10 cellular contexts compared by ENCODE assay signal in genomic region chr6:163661271-163661671, GRCh38.
A peak's percentile ranks its signal among the peaks of the same experiment; 100 is the strongest.
DNase-seq lines count a peak whose midpoint lies in the region; ATAC-seq and TF ChIP-seq lines count a peak whose summit lies in the region.
"Had no signal": no experiment of that assay in that cellular context is flagged by ENCODE, and none has a peak within 500 bp of the region (broad histone marks: within the 10 kb centered on the region; RNA-seq: fewer than 3 reads in every experiment).

No MANE protein-coding gene starts in this region.

- no peaks in the 10 kb centered on the region for H3K9me3 Mint-ChIP-seq in activated T-cell treated with anti-CD3 and anti-CD28 coated beads, Interleukin-2, amount 50 U/mL, for 4 hours

- peaks cover 3% of the 10 kb centered on the region for H3K4me1 Mint-ChIP-seq in activated T-cell treated with anti-CD3 and anti-CD28 coated beads, Interleukin-2, amount 50 U/mL, for 4 hours (ENCODE audit: low read depth)

- no peaks in the 10 kb centered on the region for H3K36me3 ChIP-seq in left lung

- H3K4me3 Mint-ChIP-seq in activated T-cell treated with anti-CD3 and anti-CD28 coated beads, Interleukin-2, amount 50 U/mL, for 4 hours: no peak overlapping the region
- H3K4me3 Mint-ChIP-seq: activated naive CD8-positive, alpha-beta T cell had no signal

- no peaks in the 10 kb centered on the region for H3K9me3 ChIP-seq in left lung

- no peak for TF ChIP-seq CTCF in left lung (IDR thresholded peaks at IDR 0.05)

- intact Hi-C loops in left lung (cut with DNase I): no loop called here

- H3K27me3 Mint-ChIP-seq in activated T-cell treated with anti-CD3 and anti-CD28 coated beads, Interleukin-2, amount 50 U/mL, for 4 hours (ENCODE audit: low read depth): peaks cover 10% of the 10 kb centered on the region

- H3K4me3 ChIP-seq in left lung: no peak overlapping the region

- H3K36me3 Mint-ChIP-seq in activated T-cell treated with anti-CD3 and anti-CD28 coated beads, Interleukin-2, amount 50 U/mL, for 4 hours (ENCODE audit: insufficient read depth): no peaks in the 10 kb centered on the region
- H3K36me3 Mint-ChIP-seq: activated naive CD8-positive, alpha-beta T cell had no signal

- H3K27ac ChIP-seq in left lung: no peak overlapping the region

- ATAC-seq in GM18520 (IDR thresholded peaks at IDR 0.05; ENCODE audit: unreplicated experiment) (peak; percentile 52), GM21529 (IDR thresholded peaks at IDR 0.05; ENCODE audit: unreplicated experiment) (peak; percentile 99), HG03354 (IDR thresholded peaks at IDR 0.05; ENCODE audit: poor library complexity, severe bottlenecking, unreplicated experiment) (peak; percentile 95), left lung (peak; percentile 62)
- ATAC-seq in activated T-cell treated with anti-CD3 and anti-CD28 coated beads, Interleukin-2, amount 50 U/mL, for 4 hours: no peak

- DNase-seq in left lung: no peak
- no peak for DNase-seq in epidermal melanocyte (ENCODE audit: insufficient read length, low spot score)
- DNase-seq in cerebellar cortex (ENCODE audit: low spot score): no peak
- no peak for DNase-seq in amniotic stem cell (lab: John Stamatoyannopoulos, UW)
- no peak for DNase-seq in activated T-cell treated with anti-CD3 and anti-CD28 coated beads, Interleukin-2, amount 50 U/mL, for 4 hours
- DNase-seq: erythroblast had no signal

- H3K27me3 ChIP-seq in left lung: no peaks in the 10 kb centered on the region

- H3K4me1 ChIP-seq in left lung: peaks cover 0 to 12% of the 10 kb centered on the region in 2 donors

Comparison
In these comparisons a context has a peak if more than half of its experiments do, and no peak if none do; other contexts are left out.
1. ATAC-seq: peak in GM18520 (single experiment), GM21529 (single experiment), HG03354 (single experiment) and left lung (single experiment); none in activated T-cell treated with anti-CD3 and anti-CD28 coated beads, Interleukin-2, amount 50 U/mL, for 4 hours (0 of 2).